In the genomic region with DNA sequence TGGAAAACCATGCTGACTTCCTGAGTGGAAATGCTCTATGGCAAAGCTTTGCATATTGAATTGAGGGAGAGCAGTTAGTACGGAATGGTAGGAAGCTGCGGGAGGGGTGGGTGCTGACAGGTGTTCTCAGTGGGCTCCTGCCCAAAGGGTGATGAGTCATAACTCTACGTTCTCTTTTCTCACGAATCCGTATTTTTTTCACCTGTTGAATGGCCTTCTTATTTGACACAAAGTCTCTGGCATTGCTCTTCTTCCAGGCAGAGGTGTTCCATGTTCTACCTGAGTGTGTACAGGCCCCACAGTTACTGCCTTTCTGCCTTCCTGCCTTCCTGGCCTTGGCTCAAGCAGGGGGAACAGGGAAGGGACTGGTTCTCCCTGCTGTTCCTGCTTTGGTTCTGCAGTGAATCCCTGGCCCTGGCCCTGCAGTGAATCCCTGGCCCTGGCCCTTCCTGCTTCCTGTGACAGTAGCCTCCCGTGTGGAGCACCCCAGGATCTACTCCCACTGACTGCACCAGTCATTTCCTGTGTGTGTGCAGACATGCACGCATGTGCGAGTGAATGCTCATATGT, we compare ENCODE assay signal across 10 cellular contexts. TPM values are rescaled to one million over a fixed set of nuclear protein-coding genes. Genes with fewer than 3 reads are reported as not detected.
DNase-seq lines count a peak whose midpoint lies in the region; ATAC-seq, FAIRE-seq and TF ChIP-seq lines count a peak whose summit lies in the region.
"Had no signal": no experiment of that assay in that cellular context is flagged by ENCODE, and none has a peak within 500 bp of the region (broad histone marks: within the 10 kb centered on the region; RNA-seq: fewer than 3 reads in every experiment).

No MANE protein-coding gene starts in this region.

- no peaks in the 10 kb centered on the region for H3K9me3 Mint-ChIP-seq in progenitor cell of endocrine pancreas (ENCODE audit: low read depth)

- peaks cover 6% of the 10 kb centered on the region for H3K36me3 Mint-ChIP-seq in progenitor cell of endocrine pancreas (ENCODE audit: insufficient read depth)

- H3K4me1 ChIP-seq in gastroesophageal sphincter = peaks cover 0 to 52% (median 16%) of the 10 kb centered on the region in 3 donors

- H3K27me3 ChIP-seq in gastroesophageal sphincter = no peaks in the 10 kb centered on the region

- no peaks in the 10 kb centered on the region for H3K27me3 Mint-ChIP-seq in progenitor cell of endocrine pancreas

- no peak overlapping the region for H3K27ac ChIP-seq in gastroesophageal sphincter

- no peaks in the 10 kb centered on the region for H3K9me3 ChIP-seq in gastroesophageal sphincter

- DNase-seq in GM18507 (ENCODE audit: extremely low spot score, insufficient read length, low read depth) (no peak), cardiac fibroblast (ENCODE audit: low read depth in 2 of 2) (peak; percentile 51 to 84), progenitor cell of endocrine pancreas (ENCODE audit: low spot score, unreplicated experiment) (no peak), D341Med (ENCODE audit: low spot score) (no peak), globus pallidus (ENCODE audit: low spot score) (no peak), NCI-H1694 (lab: John Stamatoyannopoulos, UW) (no peak)
- DNase-seq: cortex of kidney, SW 1271 had no signal

- ATAC-seq in HG03066 (IDR thresholded peaks at IDR 0.05; ENCODE audit: low read depth, unreplicated experiment) (peak; percentile 45), gastroesophageal sphincter (no peak)

- no peak for TF ChIP-seq EP300 in gastroesophageal sphincter (IDR thresholded peaks at IDR 0.05)

- no peak for TF ChIP-seq CTCF in cardiac fibroblast (IDR thresholded peaks at IDR 0.05; ENCODE audit: low read depth, low read length)
- TF ChIP-seq CTCF in progenitor cell of endocrine pancreas (IDR thresholded peaks at IDR 0.05; ENCODE audit: unreplicated experiment) = no peak
- no peak for TF ChIP-seq CTCF in gastroesophageal sphincter (IDR thresholded peaks at IDR 0.05)

- WGBS in gastroesophageal sphincter (ENCODE audit: low coverage in 1 of 2), 2 donors = 48 to 62% methylated on average over 5 to 8 of the region's 8 CpGs

- no peak overlapping the region for H3K4me3 Mint-ChIP-seq in progenitor cell of endocrine pancreas (ENCODE audit: low read depth)

- FAIRE-seq in GM18507 (lab: Jason Lieb, UNC) = peak; percentile 54

- peaks cover 0 to 26% of the 10 kb centered on the region in 2 donors for H3K36me3 ChIP-seq in gastroesophageal sphincter

- H3K4me1 Mint-ChIP-seq in progenitor cell of endocrine pancreas (ENCODE audit: low read depth) = no peaks in the 10 kb centered on the region

- no peak for TF ChIP-seq POLR2A in gastroesophageal sphincter (IDR thresholded peaks at IDR 0.05)

- H3K4me3 ChIP-seq in cardiac fibroblast (replicated peaks in 1 of 2; ENCODE audit: low read depth in 2 of 2, low read length in 2 of 2) = no peak overlapping the region
- H3K4me3 ChIP-seq in gastroesophageal sphincter = no peak overlapping the region

- peak overlapping the region; percentile 72 for H3K27ac Mint-ChIP-seq in progenitor cell of endocrine pancreas

RNA-seq across cellular contexts. Expression of gene TRAK1, which starts 31.9 kb away (rescaled TPM):
- total RNA-seq in progenitor cell of endocrine pancreas (53.8 and 55.5 TPM in 2 replicates), gastroesophageal sphincter (10 to 100 TPM; 37.4 to 89.5 (median 53.0) TPM)

Comparison
In these comparisons a context has a peak if more than half of its experiments do, and no peak if none do; other contexts are left out.
1. DNase-seq: peak in cardiac fibroblast (2 of 2); none in GM18507 (single experiment), progenitor cell of endocrine pancreas (single experiment), D341Med (single experiment), globus pallidus (single experiment) and NCI-H1694 (single experiment).